Comparison of ENCODE assay signal across 1 cellular context in the genomic region with DNA sequence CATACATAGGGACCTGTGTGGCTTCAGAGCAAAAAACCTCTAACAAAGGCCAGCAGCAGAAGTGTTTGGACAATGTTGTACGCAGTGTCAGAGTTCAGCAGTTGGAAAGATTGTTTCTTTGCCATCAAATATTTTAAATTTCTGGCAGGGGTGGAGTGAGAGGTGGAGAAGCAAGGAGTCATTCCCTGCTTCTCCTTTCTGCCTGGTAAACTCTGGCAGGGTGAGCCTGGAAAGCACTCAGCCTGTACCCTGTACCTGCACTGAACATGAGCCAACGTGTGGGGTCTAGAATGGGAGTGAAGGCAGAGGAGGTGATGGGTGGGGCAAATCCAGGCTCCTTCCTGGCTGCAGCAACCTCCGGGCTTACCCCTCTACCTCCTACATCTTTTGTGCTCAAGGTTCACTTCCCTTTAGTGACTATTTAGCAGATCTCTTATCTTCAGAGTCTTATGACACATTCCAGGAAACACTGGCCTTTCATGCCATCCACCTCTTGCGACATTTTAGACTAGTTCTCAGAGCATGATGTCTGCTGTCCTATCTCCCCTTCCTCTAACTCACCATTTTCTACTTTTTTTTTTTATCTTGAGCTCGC.
TF ChIP-seq lines count a peak whose summit lies in the region.

No MANE protein-coding gene starts in this region.

TF ChIP-seq in HepG2, 621 proteins besides CTCF, POLR2A, EP300 and RAD21 (continued from another document and continues in another):
- TF ChIP-seq, protein P1, sequence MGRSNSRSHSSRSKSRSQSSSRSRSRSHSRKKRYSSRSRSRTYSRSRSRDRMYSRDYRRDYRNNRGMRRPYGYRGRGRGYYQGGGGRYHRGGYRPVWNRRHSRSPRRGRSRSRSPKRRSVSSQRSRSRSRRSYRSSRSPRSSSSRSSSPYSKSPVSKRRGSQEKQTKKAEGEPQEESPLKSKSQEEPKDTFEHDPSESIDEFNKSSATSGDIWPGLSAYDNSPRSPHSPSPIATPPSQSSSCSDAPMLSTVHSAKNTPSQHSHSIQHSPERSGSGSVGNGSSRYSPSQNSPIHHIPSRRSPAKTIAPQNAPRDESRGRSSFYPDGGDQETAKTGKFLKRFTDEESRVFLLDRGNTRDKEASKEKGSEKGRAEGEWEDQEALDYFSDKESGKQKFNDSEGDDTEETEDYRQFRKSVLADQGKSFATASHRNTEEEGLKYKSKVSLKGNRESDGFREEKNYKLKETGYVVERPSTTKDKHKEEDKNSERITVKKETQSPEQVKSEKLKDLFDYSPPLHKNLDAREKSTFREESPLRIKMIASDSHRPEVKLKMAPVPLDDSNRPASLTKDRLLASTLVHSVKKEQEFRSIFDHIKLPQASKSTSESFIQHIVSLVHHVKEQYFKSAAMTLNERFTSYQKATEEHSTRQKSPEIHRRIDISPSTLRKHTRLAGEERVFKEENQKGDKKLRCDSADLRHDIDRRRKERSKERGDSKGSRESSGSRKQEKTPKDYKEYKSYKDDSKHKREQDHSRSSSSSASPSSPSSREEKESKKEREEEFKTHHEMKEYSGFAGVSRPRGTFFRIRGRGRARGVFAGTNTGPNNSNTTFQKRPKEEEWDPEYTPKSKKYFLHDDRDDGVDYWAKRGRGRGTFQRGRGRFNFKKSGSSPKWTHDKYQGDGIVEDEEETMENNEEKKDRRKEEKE (IDR thresholded peaks at IDR 0.05), result no peak
- TF ChIP-seq ZMYM4 (CRISPR knock-in tag; IDR thresholded peaks at IDR 0.05), result peak; percentile 81
- peak; percentile 68; the same call in 1 of the 2 replicates for TF ChIP-seq KAT7 (CRISPR knock-in tag; IDR thresholded peaks at IDR 0.05; ENCODE audit: borderline replicate concordance)
- no peak for TF ChIP-seq FOXA1 (IDR thresholded peaks at IDR 0.05)
- TF ChIP-seq FOXA1 (CRISPR knock-in tag; IDR thresholded peaks at IDR 0.05), result peak; percentile 59; the same call in 1 of the 2 replicates
- TF ChIP-seq ZNF44 (CRISPR knock-in tag; IDR thresholded peaks at IDR 0.05), result no peak
- TF ChIP-seq, protein P2, sequence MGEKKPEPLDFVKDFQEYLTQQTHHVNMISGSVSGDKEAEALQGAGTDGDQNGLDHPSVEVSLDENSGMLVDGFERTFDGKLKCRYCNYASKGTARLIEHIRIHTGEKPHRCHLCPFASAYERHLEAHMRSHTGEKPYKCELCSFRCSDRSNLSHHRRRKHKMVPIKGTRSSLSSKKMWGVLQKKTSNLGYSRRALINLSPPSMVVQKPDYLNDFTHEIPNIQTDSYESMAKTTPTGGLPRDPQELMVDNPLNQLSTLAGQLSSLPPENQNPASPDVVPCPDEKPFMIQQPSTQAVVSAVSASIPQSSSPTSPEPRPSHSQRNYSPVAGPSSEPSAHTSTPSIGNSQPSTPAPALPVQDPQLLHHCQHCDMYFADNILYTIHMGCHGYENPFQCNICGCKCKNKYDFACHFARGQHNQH (CRISPR knock-in tag; IDR thresholded peaks at IDR 0.05), result peak; percentile 20; the same call in 1 of the 2 replicates
- peak; percentile 77 for TF ChIP-seq ZNF556 (CRISPR knock-in tag; IDR thresholded peaks at IDR 0.05; ENCODE audit: borderline replicate concordance)
- TF ChIP-seq ZFX (CRISPR knock-in tag; IDR thresholded peaks at IDR 0.05; ENCODE audit: low read depth), result peak; percentile 25; the same call in 1 of the 2 replicates
- TF ChIP-seq, protein P3, sequence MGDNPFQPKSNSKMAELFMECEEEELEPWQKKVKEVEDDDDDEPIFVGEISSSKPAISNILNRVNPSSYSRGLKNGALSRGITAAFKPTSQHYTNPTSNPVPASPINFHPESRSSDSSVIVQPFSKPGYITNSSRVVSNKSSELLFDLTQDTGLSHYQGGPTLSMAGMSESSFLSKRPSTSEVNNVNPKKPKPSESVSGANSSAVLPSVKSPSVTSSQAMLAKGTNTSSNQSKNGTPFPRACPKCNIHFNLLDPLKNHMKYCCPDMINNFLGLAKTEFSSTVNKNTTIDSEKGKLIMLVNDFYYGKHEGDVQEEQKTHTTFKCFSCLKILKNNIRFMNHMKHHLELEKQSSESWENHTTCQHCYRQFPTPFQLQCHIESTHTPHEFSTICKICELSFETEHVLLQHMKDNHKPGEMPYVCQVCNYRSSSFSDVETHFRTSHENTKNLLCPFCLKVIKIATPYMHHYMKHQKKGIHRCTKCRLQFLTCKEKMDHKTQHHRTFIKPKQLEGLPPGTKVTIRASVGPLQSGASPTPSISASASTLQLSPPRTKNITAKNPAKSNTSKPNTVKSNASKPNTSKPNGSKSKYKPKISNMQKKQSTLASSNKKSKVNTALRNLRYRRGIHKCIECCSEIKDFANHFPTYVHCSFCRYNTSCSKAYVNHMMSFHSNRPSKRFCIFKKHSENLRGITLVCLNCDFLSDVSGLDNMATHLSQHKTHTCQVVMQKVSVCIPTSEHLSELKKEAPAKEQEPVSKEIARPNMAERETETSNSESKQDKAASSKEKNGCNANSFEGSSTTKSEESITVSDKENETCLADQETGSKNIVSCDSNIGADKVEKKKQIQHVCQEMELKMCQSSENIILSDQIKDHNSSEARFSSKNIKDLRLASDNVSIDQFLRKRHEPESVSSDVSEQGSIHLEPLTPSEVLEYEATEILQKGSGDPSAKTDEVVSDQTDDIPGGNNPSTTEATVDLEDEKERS (CRISPR knock-in tag; IDR thresholded peaks at IDR 0.05), result peak; percentile 91; the same call in 1 of the 2 replicates
- TF ChIP-seq TFAP4 (IDR thresholded peaks at IDR 0.05; ENCODE audit: borderline replicate concordance, low read depth), result peak; percentile 8; the same call in 1 of the 2 replicates
- peak; percentile 82; the same call in 1 of the 2 replicates for TF ChIP-seq MEIS1 (CRISPR knock-in tag; IDR thresholded peaks at IDR 0.05; ENCODE audit: borderline replicate concordance)
- TF ChIP-seq SSRP1 (CRISPR knock-in tag; IDR thresholded peaks at IDR 0.05), result peak; percentile 67; the same call in 1 of the 2 replicates
- no peak for TF ChIP-seq ZNF567 (CRISPR knock-in tag; IDR thresholded peaks at IDR 0.05; ENCODE audit: borderline replicate concordance)
- TF ChIP-seq ZNF691 (CRISPR knock-in tag; IDR thresholded peaks at IDR 0.05; ENCODE audit: borderline replicate concordance, low read depth), result peak; percentile 72; the same call in 1 of the 2 replicates
- TF ChIP-seq PHF5A (CRISPR knock-in tag; IDR thresholded peaks at IDR 0.05; ENCODE audit: low read depth, unreplicated experiment), result peak; percentile 74
- no peak for TF ChIP-seq HES4 (CRISPR knock-in tag; IDR thresholded peaks at IDR 0.05; ENCODE audit: borderline replicate concordance)
- TF ChIP-seq NCOA1 (CRISPR knock-in tag; IDR thresholded peaks at IDR 0.05), result no peak
- peak; percentile 47; the same call in 1 of the 2 replicates for TF ChIP-seq ZBTB33 (CRISPR knock-in tag; IDR thresholded peaks at IDR 0.05)
- peak; percentile 84 for TF ChIP-seq ZNF331 (CRISPR knock-in tag; IDR thresholded peaks at IDR 0.05)
- peak; percentile 82 for TF ChIP-seq ZNF792 (CRISPR knock-in tag; IDR thresholded peaks at IDR 0.05)
- TF ChIP-seq SPEN (CRISPR knock-in tag; IDR thresholded peaks at IDR 0.05; ENCODE audit: low read depth), result peak; percentile 24; the same call in 1 of the 2 replicates
- TF ChIP-seq PHF20 (CRISPR knock-in tag; IDR thresholded peaks at IDR 0.05), result 0 out of 2 replicates have a peak, but pooled peaks have one; percentile 34
- peak; percentile 16; the same call in 1 of the 2 replicates for TF ChIP-seq ZBTB38 (CRISPR knock-in tag; IDR thresholded peaks at IDR 0.05)
- TF ChIP-seq FOSL2 (CRISPR knock-in tag; IDR thresholded peaks at IDR 0.05), result peak; percentile 89
- TF ChIP-seq CCAR2 (optimal IDR thresholded peaks at IDR 0.05; ENCODE audit: low read depth, low read length), result no peak
- peak; percentile 81 for TF ChIP-seq HNF1A (IDR thresholded peaks at IDR 0.05; ENCODE audit: low read depth)
- peak; percentile 91; the same call in 1 of the 2 replicates for TF ChIP-seq HNF1A (CRISPR knock-in tag; IDR thresholded peaks at IDR 0.05; ENCODE audit: borderline replicate concordance)
- TF ChIP-seq PPARG (CRISPR knock-in tag; conservative IDR thresholded peaks at IDR 0.05), result peak; percentile 51
- TF ChIP-seq MIER3 (CRISPR knock-in tag; IDR thresholded peaks at IDR 0.05; ENCODE audit: borderline replicate concordance), result peak; percentile 82; the same call in 1 of the 2 replicates
- no peak for TF ChIP-seq NONO (IDR thresholded peaks at IDR 0.05)
- TF ChIP-seq NONO (CRISPR knock-in tag; conservative IDR thresholded peaks at IDR 0.05), result peak; percentile 43; the same call in 1 of the 2 replicates
- TF ChIP-seq SP5 (CRISPR knock-in tag; IDR thresholded peaks at IDR 0.05; ENCODE audit: borderline replicate concordance, low read depth), result peak; percentile 91
- TF ChIP-seq MAX (IDR thresholded peaks at IDR 0.05), result peak; percentile 60; the same call in 1 of the 2 replicates
- no peak for TF ChIP-seq ATF7-NPFF (CRISPR knock-in tag; IDR thresholded peaks at IDR 0.05; ENCODE audit: low read depth)
- TF ChIP-seq MAZ (IDR thresholded peaks at IDR 0.05; ENCODE audit: borderline replicate concordance, low read depth, low read length), result no peak
- TF ChIP-seq MAZ (CRISPR knock-in tag; IDR thresholded peaks at IDR 0.05; ENCODE audit: low read depth), result peak; percentile 67
- TF ChIP-seq ZNF382 (CRISPR knock-in tag; IDR thresholded peaks at IDR 0.05; ENCODE audit: borderline replicate concordance), result no peak
- TF ChIP-seq, protein P4, sequence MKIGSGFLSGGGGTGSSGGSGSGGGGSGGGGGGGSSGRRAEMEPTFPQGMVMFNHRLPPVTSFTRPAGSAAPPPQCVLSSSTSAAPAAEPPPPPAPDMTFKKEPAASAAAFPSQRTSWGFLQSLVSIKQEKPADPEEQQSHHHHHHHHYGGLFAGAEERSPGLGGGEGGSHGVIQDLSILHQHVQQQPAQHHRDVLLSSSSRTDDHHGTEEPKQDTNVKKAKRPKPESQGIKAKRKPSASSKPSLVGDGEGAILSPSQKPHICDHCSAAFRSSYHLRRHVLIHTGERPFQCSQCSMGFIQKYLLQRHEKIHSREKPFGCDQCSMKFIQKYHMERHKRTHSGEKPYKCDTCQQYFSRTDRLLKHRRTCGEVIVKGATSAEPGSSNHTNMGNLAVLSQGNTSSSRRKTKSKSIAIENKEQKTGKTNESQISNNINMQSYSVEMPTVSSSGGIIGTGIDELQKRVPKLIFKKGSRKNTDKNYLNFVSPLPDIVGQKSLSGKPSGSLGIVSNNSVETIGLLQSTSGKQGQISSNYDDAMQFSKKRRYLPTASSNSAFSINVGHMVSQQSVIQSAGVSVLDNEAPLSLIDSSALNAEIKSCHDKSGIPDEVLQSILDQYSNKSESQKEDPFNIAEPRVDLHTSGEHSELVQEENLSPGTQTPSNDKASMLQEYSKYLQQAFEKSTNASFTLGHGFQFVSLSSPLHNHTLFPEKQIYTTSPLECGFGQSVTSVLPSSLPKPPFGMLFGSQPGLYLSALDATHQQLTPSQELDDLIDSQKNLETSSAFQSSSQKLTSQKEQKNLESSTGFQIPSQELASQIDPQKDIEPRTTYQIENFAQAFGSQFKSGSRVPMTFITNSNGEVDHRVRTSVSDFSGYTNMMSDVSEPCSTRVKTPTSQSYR (CRISPR knock-in tag; IDR thresholded peaks at IDR 0.05; ENCODE audit: borderline replicate concordance), result peak; percentile 32; the same call in 1 of the 2 replicates
